1 cellular context compared by ENCODE assay signal in the genomic region with DNA sequence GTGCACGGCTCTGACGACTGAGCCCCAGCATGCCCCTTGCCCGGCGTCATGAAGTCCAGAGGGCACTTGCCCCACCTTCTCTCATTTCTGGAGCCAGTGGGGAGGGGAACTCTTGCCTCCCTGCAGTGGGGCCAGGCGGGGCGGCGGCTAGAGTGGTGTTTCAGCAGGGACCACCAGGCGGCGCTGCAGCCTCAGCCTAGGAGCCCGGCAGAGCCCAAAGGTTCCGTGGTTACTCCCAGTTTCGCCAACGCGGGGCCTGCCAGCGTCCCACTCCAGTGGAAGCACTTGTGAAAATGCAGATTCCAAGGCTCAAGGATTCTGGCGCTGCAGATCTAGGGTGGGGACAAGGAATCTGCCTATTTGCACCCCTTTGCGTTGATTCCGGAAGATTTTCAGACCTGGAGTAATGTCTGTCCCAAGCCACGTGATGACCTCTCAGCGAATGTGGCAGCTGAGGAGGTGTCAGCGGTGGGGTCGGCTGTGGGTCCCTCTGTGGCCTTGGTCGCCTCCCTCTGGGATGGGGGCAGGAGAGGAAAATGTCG.
A peak's percentile ranks its signal among the peaks of the same experiment; 100 is the strongest.
TF ChIP-seq lines count a peak whose summit lies in the region.

No MANE protein-coding gene starts in this region.

TF ChIP-seq in HEK293, 187 proteins besides CTCF, POLR2A, EP300 and RAD21 (continued from another document and continues in another):
- TF ChIP-seq ZNF621 (tag by site-specific recombination; IDR thresholded peaks at IDR 0.05), result no peak
- no peak for TF ChIP-seq ZNF248 (tag by site-specific recombination; IDR thresholded peaks at IDR 0.05)
- TF ChIP-seq REPIN1 (tag by site-specific recombination; IDR thresholded peaks at IDR 0.05; ENCODE audit: low read depth), result no peak
- no peak for TF ChIP-seq HOXA7 (CRISPR knock-in tag; IDR thresholded peaks at IDR 0.05; ENCODE audit: borderline replicate concordance)
- TF ChIP-seq, protein P1, sequence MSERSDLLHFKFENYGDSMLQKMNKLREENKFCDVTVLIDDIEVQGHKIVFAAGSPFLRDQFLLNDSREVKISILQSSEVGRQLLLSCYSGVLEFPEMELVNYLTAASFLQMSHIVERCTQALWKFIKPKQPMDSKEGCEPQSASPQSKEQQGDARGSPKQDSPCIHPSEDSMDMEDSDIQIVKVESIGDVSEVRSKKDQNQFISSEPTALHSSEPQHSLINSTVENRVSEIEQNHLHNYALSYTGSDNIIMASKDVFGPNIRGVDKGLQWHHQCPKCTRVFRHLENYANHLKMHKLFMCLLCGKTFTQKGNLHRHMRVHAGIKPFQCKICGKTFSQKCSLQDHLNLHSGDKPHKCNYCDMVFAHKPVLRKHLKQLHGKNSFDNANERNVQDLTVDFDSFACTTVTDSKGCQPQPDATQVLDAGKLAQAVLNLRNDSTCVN (tag by site-specific recombination; optimal IDR thresholded peaks at IDR 0.05), result no peak
- TF ChIP-seq ZNF501 (tag by site-specific recombination; IDR thresholded peaks at IDR 0.05), result no peak
- TF ChIP-seq SP7 (tag by site-specific recombination; IDR thresholded peaks at IDR 0.05), result no peak
- no peak for TF ChIP-seq ZNF19 (tag by site-specific recombination; IDR thresholded peaks at IDR 0.05; ENCODE audit: low read depth)
- TF ChIP-seq ZNF654 (tag by site-specific recombination; IDR thresholded peaks at IDR 0.05; ENCODE audit: low read depth), result peak; percentile 76
- no peak for TF ChIP-seq ZNF335 (tag by site-specific recombination; conservative IDR thresholded peaks at IDR 0.05)
- no peak for TF ChIP-seq ZNF624 (tag by site-specific recombination; IDR thresholded peaks at IDR 0.05)
- TF ChIP-seq ZNF785 (tag by site-specific recombination; IDR thresholded peaks at IDR 0.05), result no peak
- peak; percentile 24; the same call in 1 of the 2 replicates for TF ChIP-seq GLIS1 (tag by site-specific recombination; IDR thresholded peaks at IDR 0.05)
- TF ChIP-seq, protein P2, sequence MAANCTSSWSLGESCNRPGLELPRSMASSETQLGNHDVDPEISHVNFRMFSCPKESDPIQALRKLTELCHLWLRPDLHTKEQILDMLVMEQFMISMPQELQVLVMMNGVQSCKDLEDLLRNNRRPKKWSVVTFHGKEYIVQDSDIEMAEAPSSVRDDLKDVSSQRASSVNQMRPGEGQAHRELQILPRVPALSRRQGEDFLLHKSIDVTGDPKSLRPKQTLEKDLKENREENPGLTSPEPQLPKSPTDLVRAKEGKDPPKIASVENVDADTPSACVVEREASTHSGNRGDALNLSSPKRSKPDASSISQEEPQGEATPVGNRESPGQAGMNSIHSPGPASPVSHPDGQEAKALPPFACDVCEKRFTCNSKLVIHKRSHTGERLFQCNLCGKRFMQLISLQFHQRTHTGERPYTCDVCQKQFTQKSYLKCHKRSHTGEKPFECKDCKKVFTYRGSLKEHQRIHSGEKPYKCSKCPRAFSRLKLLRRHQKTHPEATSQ (tag by site-specific recombination; IDR thresholded peaks at IDR 0.05), result no peak
- no peak for TF ChIP-seq ZNF391 (tag by site-specific recombination; IDR thresholded peaks at IDR 0.05; ENCODE audit: borderline replicate concordance, low read depth)
- TF ChIP-seq, protein P3, sequence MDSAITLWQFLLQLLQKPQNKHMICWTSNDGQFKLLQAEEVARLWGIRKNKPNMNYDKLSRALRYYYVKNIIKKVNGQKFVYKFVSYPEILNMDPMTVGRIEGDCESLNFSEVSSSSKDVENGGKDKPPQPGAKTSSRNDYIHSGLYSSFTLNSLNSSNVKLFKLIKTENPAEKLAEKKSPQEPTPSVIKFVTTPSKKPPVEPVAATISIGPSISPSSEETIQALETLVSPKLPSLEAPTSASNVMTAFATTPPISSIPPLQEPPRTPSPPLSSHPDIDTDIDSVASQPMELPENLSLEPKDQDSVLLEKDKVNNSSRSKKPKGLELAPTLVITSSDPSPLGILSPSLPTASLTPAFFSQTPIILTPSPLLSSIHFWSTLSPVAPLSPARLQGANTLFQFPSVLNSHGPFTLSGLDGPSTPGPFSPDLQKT (IDR thresholded peaks at IDR 0.05; ENCODE audit: borderline replicate concordance, low read depth, low read length), result no peak
- no peak; the same call in 1 of the 2 replicates for TF ChIP-seq ZEB2 (tag by site-specific recombination; IDR thresholded peaks at IDR 0.05)
- TF ChIP-seq ZFHX2 (tag by site-specific recombination; conservative IDR thresholded peaks at IDR 0.05), result 0 out of 2 replicates have a peak, but pooled peaks have one; percentile 15
- no peak for TF ChIP-seq ZNF302 (tag by site-specific recombination; IDR thresholded peaks at IDR 0.05; ENCODE audit: low read depth)
- TF ChIP-seq ZSCAN16 (tag by site-specific recombination; IDR thresholded peaks at IDR 0.05), result no peak
- TF ChIP-seq ZNF776 (tag by site-specific recombination; IDR thresholded peaks at IDR 0.05; ENCODE audit: borderline replicate concordance), result no peak
- no peak for TF ChIP-seq ZBTB7A (tag by site-specific recombination; IDR thresholded peaks at IDR 0.05; ENCODE audit: low read depth)
- TF ChIP-seq, protein P4, sequence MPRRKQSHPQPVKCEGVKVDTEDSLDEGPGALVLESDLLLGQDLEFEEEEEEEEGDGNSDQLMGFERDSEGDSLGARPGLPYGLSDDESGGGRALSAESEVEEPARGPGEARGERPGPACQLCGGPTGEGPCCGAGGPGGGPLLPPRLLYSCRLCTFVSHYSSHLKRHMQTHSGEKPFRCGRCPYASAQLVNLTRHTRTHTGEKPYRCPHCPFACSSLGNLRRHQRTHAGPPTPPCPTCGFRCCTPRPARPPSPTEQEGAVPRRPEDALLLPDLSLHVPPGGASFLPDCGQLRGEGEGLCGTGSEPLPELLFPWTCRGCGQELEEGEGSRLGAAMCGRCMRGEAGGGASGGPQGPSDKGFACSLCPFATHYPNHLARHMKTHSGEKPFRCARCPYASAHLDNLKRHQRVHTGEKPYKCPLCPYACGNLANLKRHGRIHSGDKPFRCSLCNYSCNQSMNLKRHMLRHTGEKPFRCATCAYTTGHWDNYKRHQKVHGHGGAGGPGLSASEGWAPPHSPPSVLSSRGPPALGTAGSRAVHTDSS (tag by site-specific recombination; IDR thresholded peaks at IDR 0.05), result no peak
- TF ChIP-seq, protein P5, sequence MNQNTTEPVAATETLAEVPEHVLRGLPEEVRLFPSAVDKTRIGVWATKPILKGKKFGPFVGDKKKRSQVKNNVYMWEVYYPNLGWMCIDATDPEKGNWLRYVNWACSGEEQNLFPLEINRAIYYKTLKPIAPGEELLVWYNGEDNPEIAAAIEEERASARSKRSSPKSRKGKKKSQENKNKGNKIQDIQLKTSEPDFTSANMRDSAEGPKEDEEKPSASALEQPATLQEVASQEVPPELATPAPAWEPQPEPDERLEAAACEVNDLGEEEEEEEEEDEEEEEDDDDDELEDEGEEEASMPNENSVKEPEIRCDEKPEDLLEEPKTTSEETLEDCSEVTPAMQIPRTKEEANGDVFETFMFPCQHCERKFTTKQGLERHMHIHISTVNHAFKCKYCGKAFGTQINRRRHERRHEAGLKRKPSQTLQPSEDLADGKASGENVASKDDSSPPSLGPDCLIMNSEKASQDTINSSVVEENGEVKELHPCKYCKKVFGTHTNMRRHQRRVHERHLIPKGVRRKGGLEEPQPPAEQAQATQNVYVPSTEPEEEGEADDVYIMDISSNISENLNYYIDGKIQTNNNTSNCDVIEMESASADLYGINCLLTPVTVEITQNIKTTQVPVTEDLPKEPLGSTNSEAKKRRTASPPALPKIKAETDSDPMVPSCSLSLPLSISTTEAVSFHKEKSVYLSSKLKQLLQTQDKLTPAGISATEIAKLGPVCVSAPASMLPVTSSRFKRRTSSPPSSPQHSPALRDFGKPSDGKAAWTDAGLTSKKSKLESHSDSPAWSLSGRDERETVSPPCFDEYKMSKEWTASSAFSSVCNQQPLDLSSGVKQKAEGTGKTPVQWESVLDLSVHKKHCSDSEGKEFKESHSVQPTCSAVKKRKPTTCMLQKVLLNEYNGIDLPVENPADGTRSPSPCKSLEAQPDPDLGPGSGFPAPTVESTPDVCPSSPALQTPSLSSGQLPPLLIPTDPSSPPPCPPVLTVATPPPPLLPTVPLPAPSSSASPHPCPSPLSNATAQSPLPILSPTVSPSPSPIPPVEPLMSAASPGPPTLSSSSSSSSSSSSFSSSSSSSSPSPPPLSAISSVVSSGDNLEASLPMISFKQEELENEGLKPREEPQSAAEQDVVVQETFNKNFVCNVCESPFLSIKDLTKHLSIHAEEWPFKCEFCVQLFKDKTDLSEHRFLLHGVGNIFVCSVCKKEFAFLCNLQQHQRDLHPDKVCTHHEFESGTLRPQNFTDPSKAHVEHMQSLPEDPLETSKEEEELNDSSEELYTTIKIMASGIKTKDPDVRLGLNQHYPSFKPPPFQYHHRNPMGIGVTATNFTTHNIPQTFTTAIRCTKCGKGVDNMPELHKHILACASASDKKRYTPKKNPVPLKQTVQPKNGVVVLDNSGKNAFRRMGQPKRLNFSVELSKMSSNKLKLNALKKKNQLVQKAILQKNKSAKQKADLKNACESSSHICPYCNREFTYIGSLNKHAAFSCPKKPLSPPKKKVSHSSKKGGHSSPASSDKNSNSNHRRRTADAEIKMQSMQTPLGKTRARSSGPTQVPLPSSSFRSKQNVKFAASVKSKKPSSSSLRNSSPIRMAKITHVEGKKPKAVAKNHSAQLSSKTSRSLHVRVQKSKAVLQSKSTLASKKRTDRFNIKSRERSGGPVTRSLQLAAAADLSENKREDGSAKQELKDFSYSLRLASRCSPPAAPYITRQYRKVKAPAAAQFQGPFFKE (tag by site-specific recombination; IDR thresholded peaks at IDR 0.05; ENCODE audit: borderline replicate concordance), result no peak
- no peak for TF ChIP-seq ZNF660 (tag by site-specific recombination; IDR thresholded peaks at IDR 0.05)
- no peak for TF ChIP-seq ZNF558 (tag by site-specific recombination; IDR thresholded peaks at IDR 0.05)
- TF ChIP-seq, protein P6, sequence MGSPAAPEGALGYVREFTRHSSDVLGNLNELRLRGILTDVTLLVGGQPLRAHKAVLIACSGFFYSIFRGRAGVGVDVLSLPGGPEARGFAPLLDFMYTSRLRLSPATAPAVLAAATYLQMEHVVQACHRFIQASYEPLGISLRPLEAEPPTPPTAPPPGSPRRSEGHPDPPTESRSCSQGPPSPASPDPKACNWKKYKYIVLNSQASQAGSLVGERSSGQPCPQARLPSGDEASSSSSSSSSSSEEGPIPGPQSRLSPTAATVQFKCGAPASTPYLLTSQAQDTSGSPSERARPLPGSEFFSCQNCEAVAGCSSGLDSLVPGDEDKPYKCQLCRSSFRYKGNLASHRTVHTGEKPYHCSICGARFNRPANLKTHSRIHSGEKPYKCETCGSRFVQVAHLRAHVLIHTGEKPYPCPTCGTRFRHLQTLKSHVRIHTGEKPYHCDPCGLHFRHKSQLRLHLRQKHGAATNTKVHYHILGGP (tag by site-specific recombination; IDR thresholded peaks at IDR 0.05), result no peak
- no peak for TF ChIP-seq OVOL3 (tag by site-specific recombination; IDR thresholded peaks at IDR 0.05)
- TF ChIP-seq GLIS2 (tag by site-specific recombination; IDR thresholded peaks at IDR 0.05), result peak; percentile 82
- TF ChIP-seq, protein P7, sequence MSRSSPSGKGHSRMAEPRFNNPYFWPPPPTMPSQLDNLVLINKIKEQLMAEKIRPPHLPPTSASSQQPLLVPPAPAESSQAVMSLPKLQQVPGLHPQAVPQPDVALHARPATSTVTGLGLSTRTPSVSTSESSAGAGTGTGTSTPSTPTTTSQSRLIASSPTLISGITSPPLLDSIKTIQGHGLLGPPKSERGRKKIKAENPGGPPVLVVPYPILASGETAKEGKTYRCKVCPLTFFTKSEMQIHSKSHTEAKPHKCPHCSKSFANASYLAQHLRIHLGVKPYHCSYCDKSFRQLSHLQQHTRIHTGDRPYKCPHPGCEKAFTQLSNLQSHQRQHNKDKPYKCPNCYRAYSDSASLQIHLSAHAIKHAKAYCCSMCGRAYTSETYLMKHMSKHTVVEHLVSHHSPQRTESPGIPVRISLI (tag by site-specific recombination; IDR thresholded peaks at IDR 0.05), result no peak
- TF ChIP-seq, protein P8, sequence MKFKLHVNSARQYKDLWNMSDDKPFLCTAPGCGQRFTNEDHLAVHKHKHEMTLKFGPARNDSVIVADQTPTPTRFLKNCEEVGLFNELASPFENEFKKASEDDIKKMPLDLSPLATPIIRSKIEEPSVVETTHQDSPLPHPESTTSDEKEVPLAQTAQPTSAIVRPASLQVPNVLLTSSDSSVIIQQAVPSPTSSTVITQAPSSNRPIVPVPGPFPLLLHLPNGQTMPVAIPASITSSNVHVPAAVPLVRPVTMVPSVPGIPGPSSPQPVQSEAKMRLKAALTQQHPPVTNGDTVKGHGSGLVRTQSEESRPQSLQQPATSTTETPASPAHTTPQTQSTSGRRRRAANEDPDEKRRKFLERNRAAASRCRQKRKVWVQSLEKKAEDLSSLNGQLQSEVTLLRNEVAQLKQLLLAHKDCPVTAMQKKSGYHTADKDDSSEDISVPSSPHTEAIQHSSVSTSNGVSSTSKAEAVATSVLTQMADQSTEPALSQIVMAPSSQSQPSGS (tag by site-specific recombination; IDR thresholded peaks at IDR 0.05; ENCODE audit: low read depth), result no peak
- no peak for TF ChIP-seq ZNF658 (tag by site-specific recombination; IDR thresholded peaks at IDR 0.05)
- TF ChIP-seq, protein P9, sequence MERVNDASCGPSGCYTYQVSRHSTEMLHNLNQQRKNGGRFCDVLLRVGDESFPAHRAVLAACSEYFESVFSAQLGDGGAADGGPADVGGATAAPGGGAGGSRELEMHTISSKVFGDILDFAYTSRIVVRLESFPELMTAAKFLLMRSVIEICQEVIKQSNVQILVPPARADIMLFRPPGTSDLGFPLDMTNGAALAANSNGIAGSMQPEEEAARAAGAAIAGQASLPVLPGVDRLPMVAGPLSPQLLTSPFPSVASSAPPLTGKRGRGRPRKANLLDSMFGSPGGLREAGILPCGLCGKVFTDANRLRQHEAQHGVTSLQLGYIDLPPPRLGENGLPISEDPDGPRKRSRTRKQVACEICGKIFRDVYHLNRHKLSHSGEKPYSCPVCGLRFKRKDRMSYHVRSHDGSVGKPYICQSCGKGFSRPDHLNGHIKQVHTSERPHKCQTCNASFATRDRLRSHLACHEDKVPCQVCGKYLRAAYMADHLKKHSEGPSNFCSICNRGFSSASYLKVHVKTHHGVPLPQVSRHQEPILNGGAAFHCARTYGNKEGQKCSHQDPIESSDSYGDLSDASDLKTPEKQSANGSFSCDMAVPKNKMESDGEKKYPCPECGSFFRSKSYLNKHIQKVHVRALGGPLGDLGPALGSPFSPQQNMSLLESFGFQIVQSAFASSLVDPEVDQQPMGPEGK (tag by site-specific recombination; IDR thresholded peaks at IDR 0.05), result peak; percentile 34; the same call in 1 of the 2 replicates
